Comparison of ENCODE assay signal across 2 cellular contexts in the genomic region with DNA sequence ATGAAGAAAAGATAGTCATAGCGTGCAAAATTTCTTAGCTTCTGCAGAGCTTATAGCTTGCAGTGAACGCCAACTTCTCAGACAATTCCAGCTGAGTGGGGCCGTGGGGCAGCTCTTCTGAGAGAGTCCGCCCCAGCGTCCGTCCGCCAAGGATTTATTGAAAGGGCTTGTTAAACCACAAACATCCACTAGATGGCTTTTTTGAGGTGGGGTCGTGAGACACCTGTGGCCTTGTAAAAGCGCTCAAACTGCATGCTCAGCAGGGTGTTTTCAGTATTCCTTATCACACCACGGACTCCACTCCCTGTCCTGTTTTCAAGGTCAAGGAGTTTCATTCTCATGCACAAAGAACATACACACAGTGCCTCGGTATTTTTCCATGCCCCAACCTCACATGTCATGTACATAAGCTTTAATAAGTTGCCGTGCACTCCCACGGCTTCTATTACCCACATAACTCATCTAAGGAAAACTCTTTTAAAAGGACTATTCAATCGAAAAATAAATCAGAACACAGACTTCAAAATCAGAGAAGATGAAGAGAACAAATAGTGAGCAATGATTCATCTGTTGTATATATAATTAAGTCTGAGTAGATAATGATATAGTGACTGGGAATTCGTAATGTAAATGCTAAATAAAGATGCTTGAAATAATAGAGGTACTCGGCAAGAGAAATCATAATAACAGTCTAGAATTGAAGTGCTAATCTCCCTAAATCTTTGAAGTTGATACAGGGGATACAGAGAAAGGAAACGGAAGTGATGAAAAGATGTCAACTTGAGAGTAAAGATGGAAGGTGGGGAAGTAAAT.
TF ChIP-seq lines count a peak whose summit lies in the region.

No MANE protein-coding gene starts in this region.

TF ChIP-seq in SK-N-SH, 30 proteins besides CTCF, POLR2A, EP300 and RAD21 (continued from another document):
- TF ChIP-seq MXI1 (IDR thresholded peaks at IDR 0.05; ENCODE audit: low read depth, low read length) (no peak), FOSL2 (IDR thresholded peaks at IDR 0.05; ENCODE audit: borderline replicate concordance, low read depth) (no peak), POLR2AphosphoS5 (IDR thresholded peaks at IDR 0.05; ENCODE audit: low read depth, low read length) (no peak)

TF ChIP-seq in SK-N-SH treated with all-trans-retinoic acid at 6 μM for 48 hours, 23 proteins besides CTCF, POLR2A, EP300 and RAD21 (continued from another document):
- TF ChIP-seq, protein P1, sequence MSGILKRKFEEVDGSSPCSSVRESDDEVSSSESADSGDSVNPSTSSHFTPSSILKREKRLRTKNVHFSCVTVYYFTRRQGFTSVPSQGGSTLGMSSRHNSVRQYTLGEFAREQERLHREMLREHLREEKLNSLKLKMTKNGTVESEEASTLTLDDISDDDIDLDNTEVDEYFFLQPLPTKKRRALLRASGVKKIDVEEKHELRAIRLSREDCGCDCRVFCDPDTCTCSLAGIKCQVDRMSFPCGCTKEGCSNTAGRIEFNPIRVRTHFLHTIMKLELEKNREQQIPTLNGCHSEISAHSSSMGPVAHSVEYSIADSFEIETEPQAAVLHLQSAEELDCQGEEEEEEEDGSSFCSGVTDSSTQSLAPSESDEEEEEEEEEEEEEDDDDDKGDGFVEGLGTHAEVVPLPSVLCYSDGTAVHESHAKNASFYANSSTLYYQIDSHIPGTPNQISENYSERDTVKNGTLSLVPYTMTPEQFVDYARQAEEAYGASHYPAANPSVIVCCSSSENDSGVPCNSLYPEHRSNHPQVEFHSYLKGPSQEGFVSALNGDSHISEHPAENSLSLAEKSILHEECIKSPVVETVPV (CRISPR knock-in tag; IDR thresholded peaks at IDR 0.05) = no peak
- no peak for TF ChIP-seq PPARA (CRISPR knock-in tag; IDR thresholded peaks at IDR 0.05; ENCODE audit: borderline replicate concordance)
- no peak for TF ChIP-seq BACH2 (CRISPR knock-in tag; IDR thresholded peaks at IDR 0.05; ENCODE audit: borderline replicate concordance)
- TF ChIP-seq, protein P2, sequence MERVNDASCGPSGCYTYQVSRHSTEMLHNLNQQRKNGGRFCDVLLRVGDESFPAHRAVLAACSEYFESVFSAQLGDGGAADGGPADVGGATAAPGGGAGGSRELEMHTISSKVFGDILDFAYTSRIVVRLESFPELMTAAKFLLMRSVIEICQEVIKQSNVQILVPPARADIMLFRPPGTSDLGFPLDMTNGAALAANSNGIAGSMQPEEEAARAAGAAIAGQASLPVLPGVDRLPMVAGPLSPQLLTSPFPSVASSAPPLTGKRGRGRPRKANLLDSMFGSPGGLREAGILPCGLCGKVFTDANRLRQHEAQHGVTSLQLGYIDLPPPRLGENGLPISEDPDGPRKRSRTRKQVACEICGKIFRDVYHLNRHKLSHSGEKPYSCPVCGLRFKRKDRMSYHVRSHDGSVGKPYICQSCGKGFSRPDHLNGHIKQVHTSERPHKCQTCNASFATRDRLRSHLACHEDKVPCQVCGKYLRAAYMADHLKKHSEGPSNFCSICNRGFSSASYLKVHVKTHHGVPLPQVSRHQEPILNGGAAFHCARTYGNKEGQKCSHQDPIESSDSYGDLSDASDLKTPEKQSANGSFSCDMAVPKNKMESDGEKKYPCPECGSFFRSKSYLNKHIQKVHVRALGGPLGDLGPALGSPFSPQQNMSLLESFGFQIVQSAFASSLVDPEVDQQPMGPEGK (CRISPR knock-in tag; IDR thresholded peaks at IDR 0.05; ENCODE audit: borderline replicate concordance) = no peak
- no peak for TF ChIP-seq ZFP3 (CRISPR knock-in tag; IDR thresholded peaks at IDR 0.05)
